In genomic region chr14:36675581-36675980, GRCh38 we compare ENCODE assay signal across 17 cellular contexts. TPM values are rescaled to one million over a fixed set of nuclear protein-coding genes. Genes with fewer than 3 reads are reported as not detected.
"Had no signal": no experiment of that assay in that cellular context is flagged by ENCODE, and none has a peak within 500 bp of the region (broad histone marks: within the 10 kb centered on the region; RNA-seq: fewer than 3 reads in every experiment).

No MANE protein-coding gene starts in this region.

- H3K4me1 ChIP-seq: tibial nerve had no signal

- H3K4me3 ChIP-seq: lung, skin epidermis, tibial nerve had no signal

- ATAC-seq: activated CD8-positive, alpha-beta memory T cell treated with anti-CD3 and anti-CD28 coated beads, Interleukin-2, amount 10 ng/mL, durations not matched to agents 7 days and 5 days; left lobe of liver; right cardiac atrium had no signal

- H3K27ac ChIP-seq: skin epidermis, tibial nerve had no signal

- H3K9me3 ChIP-seq: tibial nerve had no signal

- H3K36me3 ChIP-seq: tibial nerve had no signal

- DNase-seq: activated CD4-positive, alpha-beta memory T cell treated with anti-CD3 and anti-CD28 coated beads, Interleukin-2, amount 10 ng/mL, durations not matched to agents 7 days and 5 days; activated CD4-positive, alpha-beta T cell treated with anti-CD3 and anti-CD28 coated beads for 48 hours; activated CD8-positive, alpha-beta memory T cell treated with anti-CD3 and anti-CD28 coated beads, Interleukin-2, amount 10 ng/mL, durations not matched to agents 7 days and 5 days; effector CD4-positive, alpha-beta T cell; islet precursor cell; midbrain; right cardiac atrium; stimulated activated CD4-positive, alpha-beta T cell treated with anti-CD3 and anti-CD28 coated beads, Interleukin-15, amount 100 ng/mL, for 24 hours; stimulated activated CD4-positive, alpha-beta T cell treated with anti-CD3 and anti-CD28 coated beads, Interleukin-2, amount 100 ng/mL, for 48 hours had no signal

RNA-seq across cellular contexts. Expression of gene PAX9, which starts 13.9 kb away (rescaled TPM):
- total RNA-seq: activated CD4-positive, alpha-beta memory T cell treated with anti-CD3 and anti-CD28 coated beads, Interleukin-2, amount 10 ng/mL, durations not matched to agents 7 days and 5 days; activated CD8-positive, alpha-beta memory T cell treated with anti-CD3 and anti-CD28 coated beads, Interleukin-2, amount 10 ng/mL, durations not matched to agents 7 days and 5 days; cerebellum; fibroblast of villous mesenchyme; left lobe of liver; omental fat pad; right cardiac atrium; WTC11 had no signal
